ENCODE assay signal across 8 cellular contexts in genomic region chr19:45423589-45424190, GRCh38. TPM values are rescaled to one million over a fixed set of nuclear protein-coding genes. Genes with fewer than 3 reads are reported as not detected.
DNase-seq lines count a peak whose midpoint lies in the region; ATAC-seq, FAIRE-seq and TF ChIP-seq lines count a peak whose summit lies in the region.

TSS of gene ERCC1 (minus strand) at chr19:45423917. CDS start at chr19:45423374, 543 bp downstream.

- no peak for TF ChIP-seq CTCF in MCF 10A (IDR thresholded peaks at IDR 0.05; ENCODE audit: unreplicated experiment)

- H3K9me3 ChIP-seq in iPS-20b (ENCODE audit: insufficient read depth, low read depth, low read length), result no peaks in the 10 kb centered on the region

- peak within 1 kb of the TSS; percentile 85 for H3K4me3 ChIP-seq in iPS-20b (ENCODE audit: low read length)
- H3K4me3 ChIP-seq in skin epidermis, result peak within 1 kb of the TSS; percentile 46 to 73 (median 57)

- peak within 1 kb of the TSS; percentile 97 for H3K4me3 Mint-ChIP-seq in MCF 10A (ENCODE audit: unreplicated experiment)

- BruUV-seq in MCF 10A (replicated peaks; lab: Mats Ljungman, UMichigan), result no TSS peak

- H3K36me3 Mint-ChIP-seq in MCF 10A (ENCODE audit: insufficient read depth, unreplicated experiment), result peaks cover 27% of the 10 kb centered on the region

- no peaks in the 10 kb centered on the region; the same call in 1 of the 2 replicates for H3K4me1 ChIP-seq in iPS-20b (ENCODE audit: insufficient read depth, low read length)

- CTCF ChIA-PET in MCF 10A (lab: Yijun Ruan, JAX), result interaction anchor here (0.8 to 21.1 kb wide), 2 partner anchors 22 to 57 kb away, joined by 3 to 386 read pairs; no protein-coding TSS in a partner anchor

- DNase-seq in A172 (ENCODE audit: low spot score), result peak; percentile 88
- peak; percentile 94 for DNase-seq in GM18507 (ENCODE audit: extremely low spot score, insufficient read length, low read depth)
- DNase-seq in NCI-H187 treated with DMSO at 0.1 percent for 48 hours (lab: John Stamatoyannopoulos, UW), result peak; percentile 93
- peak; percentile 100 for DNase-seq in MCF 10A (ENCODE audit: unreplicated experiment)

- peaks cover 6% of the 10 kb centered on the region; the same call in 1 of the 2 replicates for H3K36me3 ChIP-seq in iPS-20b (ENCODE audit: insufficient read depth, low read depth, low read length)

- peaks cover 34% of the 10 kb centered on the region for H3K4me1 Mint-ChIP-seq in MCF 10A (ENCODE audit: insufficient read depth, unreplicated experiment)

- peak; percentile 79 for ATAC-seq in HG02970 (IDR thresholded peaks at IDR 0.05; ENCODE audit: low FRiP score, unreplicated experiment)

- intact Hi-C loops in T-helper 2 cell treated with Interferon-gamma antibody and Interleukin-4, amounts not matched to agents 100 ng/mL and 5 ng/mL, for 36 hours (cut with micrococcal nuclease), result loop anchor here (1.0 kb wide), 1 partner anchor 17 kb away; the partner anchor contains the start of gene POLR1G
- intact Hi-C loops in MCF 10A (cut with micrococcal nuclease), result loop anchor here (1.0 kb wide), 1 partner anchor 18 kb away; the partner anchor contains the start of gene PPP1R13L

- H3K9me3 Mint-ChIP-seq in MCF 10A (ENCODE audit: unreplicated experiment), result no peaks in the 10 kb centered on the region

- H3K27ac ChIP-seq in iPS-20b (ENCODE audit: low read length) (peak within 1 kb of the TSS; percentile 70), skin epidermis (peak within 1 kb of the TSS; percentile 65 to 96 (median 90))

- POLR2A ChIA-PET in MCF 10A (lab: Yijun Ruan, JAX), result interaction anchor here (0.6 to 3.4 kb wide), 25 partner anchors 8 to 1043 kb away, joined by 3 to 82 read pairs (median 6); partner anchors contain the start of genes FOSB, PPP1R13L and SIX5

- peak; percentile 95 for FAIRE-seq in GM18507 (lab: Jason Lieb, UNC)

- H3K27me3 ChIP-seq in iPS-20b (ENCODE audit: insufficient read depth, low read length), result peaks cover 5% of the 10 kb centered on the region; the same call in 1 of the 2 replicates

- peak within 1 kb of the TSS; percentile 89 for H3K9ac ChIP-seq in iPS-20b (ENCODE audit: low read depth, low read length)

- H3K27ac Mint-ChIP-seq in MCF 10A (ENCODE audit: low read depth, unreplicated experiment), result peak within 1 kb of the TSS; percentile 100

- H3K27me3 Mint-ChIP-seq in MCF 10A (ENCODE audit: insufficient read depth, unreplicated experiment), result no peaks in the 10 kb centered on the region

RNA-seq across cellular contexts. Expression of gene ERCC1, which starts in this region (rescaled TPM):
- 45.5 and 60.2 TPM in 2 replicates for total RNA-seq in A172 (2014; rRNA removed; shearing (Covaris generic))
- total RNA-seq in T-helper 2 cell treated with Interferon-gamma antibody and Interleukin-4, amounts not matched to agents 100 ng/mL and 5 ng/mL, for 36 hours, result 88.8 and 88.9 TPM in 2 replicates
- 186 and 227 TPM in 2 replicates for total RNA-seq in MCF 10A (2022)

Comparison
In these comparisons a context has a peak if more than half of its experiments do, and no peak if none do; other contexts are left out.
1. Peak in every context shown above with its lines: DNase-seq, ATAC-seq, H3K4me3 ChIP-seq and H3K27ac ChIP-seq.